ENCODE assay signal across 8 cellular contexts in the genomic region with DNA sequence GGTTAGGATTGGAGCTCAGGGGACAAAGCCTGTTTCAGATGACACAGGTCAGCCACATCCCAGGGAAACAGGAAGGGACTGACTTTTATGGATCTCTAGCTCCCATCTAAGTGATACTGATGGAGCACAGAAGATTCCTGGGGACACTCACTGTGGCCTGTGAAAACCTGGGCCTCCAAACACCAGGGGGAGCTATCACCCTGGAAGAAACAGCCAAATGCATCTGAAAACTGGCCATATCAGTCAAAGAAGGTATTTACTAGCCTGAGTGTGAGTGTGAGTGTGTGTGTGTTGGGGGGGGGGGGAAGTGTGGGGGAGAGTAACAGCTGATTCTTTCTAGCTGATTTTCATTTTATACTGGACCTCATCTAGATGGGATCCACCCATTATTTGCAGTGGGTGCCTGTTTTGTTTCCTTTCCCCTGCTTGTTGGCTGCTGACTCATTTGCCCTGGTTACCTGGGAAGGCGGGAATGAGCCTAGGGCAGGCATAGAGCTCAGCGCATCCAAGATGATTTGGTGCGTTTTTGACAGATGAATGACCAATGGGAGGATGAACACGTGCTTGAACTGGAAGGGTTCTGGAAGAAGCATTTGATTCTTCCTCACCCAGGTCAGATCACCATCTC.
DNase-seq lines count a peak whose midpoint lies in the region; ATAC-seq, FAIRE-seq and TF ChIP-seq lines count a peak whose summit lies in the region.

No MANE protein-coding gene starts in this region.

- no peak overlapping the region for H3K27ac ChIP-seq in GM23248
- no peak overlapping the region for H3K27ac ChIP-seq in GM12878 (ENCODE audit: control insufficient read depth, insufficient read depth)
- H3K27ac ChIP-seq in tibial nerve, result no peak overlapping the region
- no peak overlapping the region for H3K27ac ChIP-seq in ascending aorta

- no peaks in the 10 kb centered on the region for H3K36me3 ChIP-seq in GM23248 (ENCODE audit: low read depth)
- H3K36me3 ChIP-seq in GM12878 (ENCODE audit: control insufficient read depth in 2 of 2, insufficient read depth in 2 of 2, low read length in 1 of 2), result no peaks in the 10 kb centered on the region
- no peaks in the 10 kb centered on the region for H3K36me3 ChIP-seq in tibial nerve
- H3K36me3 ChIP-seq in ascending aorta, result no peaks in the 10 kb centered on the region

- BruUV-seq in GM12878 (replicated peaks; lab: Mats Ljungman, UMichigan), result no TSS peak

- RAD21 ChIA-PET in GM12878 (lab: Charles Lee; ENCODE audit: unreplicated experiment), result interaction anchor here (0.6 to 2.5 kb wide), 8 partner anchors 141 to 629 kb away, joined by 3 to 11 read pairs (median 6); no protein-coding TSS in a partner anchor

- H3K27me3 ChIP-seq in GM23248 (replicated peaks; ENCODE audit: insufficient read depth) (no peaks in the 10 kb centered on the region), GM12878 (replicated peaks in 1 of 2; ENCODE audit: control insufficient read depth in 2 of 2, insufficient read depth in 2 of 2, low read length in 1 of 2) (peaks cover 3 to 16% of the 10 kb centered on the region in 2 experiments), tibial nerve (no peaks in the 10 kb centered on the region), ascending aorta (no peaks in the 10 kb centered on the region)

- SMC1A ChIA-PET in GM12878 (lab: Charles Lee; ENCODE audit: uncharacterized antibody, unreplicated experiment), result interaction anchor here (0.6 to 5.8 kb wide), 10 partner anchors 10 to 629 kb away, joined by 3 to 40 read pairs (median 3); no protein-coding TSS in a partner anchor

- H3K4me1 ChIP-seq in GM23248 (ENCODE audit: insufficient read depth), result peaks cover 24% of the 10 kb centered on the region
- no peaks in the 10 kb centered on the region for H3K4me1 ChIP-seq in GM12878 (ENCODE audit: control insufficient read depth, insufficient read depth, low read length)
- peaks cover 0 to 10% (median 0%) of the 10 kb centered on the region in 4 donors for H3K4me1 ChIP-seq in tibial nerve
- H3K4me1 ChIP-seq in ascending aorta, result no peaks in the 10 kb centered on the region

- H3K4me3 ChIP-seq in GM23248, result no peak overlapping the region
- H3K4me3 ChIP-seq in GM12878, result no peak overlapping the region
- H3K4me3 ChIP-seq in tibial nerve, result no peak overlapping the region
- H3K4me3 ChIP-seq in ascending aorta, result no peak overlapping the region

- no peak for TF ChIP-seq EP300 in GM12878 (IDR thresholded peaks at IDR 0.05; ENCODE audit: borderline replicate concordance in 1 of 2, control insufficient read depth in 1 of 2, low read depth in 2 of 2, low read length in 2 of 2)
- no peak for TF ChIP-seq EP300 in tibial nerve (IDR thresholded peaks at IDR 0.05)

- DNase-seq in D721Med (ENCODE audit: insufficient read length, low spot score), result no peak
- peak; percentile 47 for DNase-seq in GM23248
- peak; percentile 40 to 90 for DNase-seq in NCI-H526 (lab: John Stamatoyannopoulos, UW)
- no peak for DNase-seq in GM12878 (ENCODE audit: low read depth, low spot score)
- peak; percentile 83 for DNase-seq in left kidney (ENCODE audit: low read depth, low spot score)
- DNase-seq in tibial nerve (ENCODE audit: low spot score in 2 of 2), result peak in 1 of 2 donors; percentile 78
- no peak for DNase-seq in ascending aorta (ENCODE audit: low spot score in 2 of 2)

- FAIRE-seq in D721Med (lab: Jason Lieb, UNC) (no peak), GM12878 (lab: Jason Lieb, UNC) (peak; percentile 27)

- TF ChIP-seq RAD21 in GM12878 (IDR thresholded peaks at IDR 0.05; ENCODE audit: insufficient read depth, low read depth, low read length), result peak; percentile 86

- no peak overlapping the region for H2AFZ ChIP-seq in GM23248
- no peak overlapping the region for H2AFZ ChIP-seq in GM12878 (ENCODE audit: control insufficient read depth, low read depth, low read length)

- in situ Hi-C loops in GM23248 (cut with MboI), result loop anchor here (10.0 kb wide), 1 partner anchor 268 kb away; no protein-coding TSS in a partner anchor
- in situ Hi-C loops in GM12878 (cut with MboI), result loop anchor here (5.0 to 10.0 kb wide), 2 partner anchors 276 to 358 kb away; no protein-coding TSS in a partner anchor

- intact Hi-C loops in GM12878 (cut with micrococcal nuclease; ENCODE audit: unreplicated experiment) (loop anchor here (1.0 to 5.0 kb wide), 6 partner anchors 110 to 631 kb away; no protein-coding TSS in a partner anchor), ascending aorta (cut with DNase I) (no loop called here)

- CTCF ChIA-PET in GM12878 (lab: Yijun Ruan, JAX), result interaction anchor here (0.6 to 5.7 kb wide), 21 partner anchors 9 to 1486 kb away, joined by 3 to 68 read pairs (median 4); no protein-coding TSS in a partner anchor

- H3F3A ChIP-seq in GM23248 (ENCODE audit: insufficient read depth), result 0 out of 2 replicates have a peak, but pooled peaks cover 4% of the 10 kb centered on the region

- TF ChIP-seq CTCF in D721Med (IDR thresholded peaks at IDR 0.05; ENCODE audit: insufficient read depth, missing control alignments), result peak; percentile 51
- peak; percentile 76 to 80 (median 79) for TF ChIP-seq CTCF in GM12878 (IDR thresholded peaks at IDR 0.05 in 2 of 3, conservative IDR thresholded peaks at IDR 0.05 in 1 of 3; ENCODE audit: control insufficient read depth in 2 of 3, extremely low read depth in 1 of 3, insufficient read depth in 1 of 3, low read depth in 3 of 3, low read length in 3 of 3)
- TF ChIP-seq CTCF in tibial nerve (IDR thresholded peaks at IDR 0.05), result peak; percentile 35 to 59 (median 54)
- TF ChIP-seq CTCF in ascending aorta (IDR thresholded peaks at IDR 0.05), result peak in 1 of 3 experiments; percentile 30

- no peaks in the 10 kb centered on the region for H4K20me1 ChIP-seq in GM23248 (ENCODE audit: insufficient read depth)
- no peaks in the 10 kb centered on the region for H4K20me1 ChIP-seq in GM12878 (ENCODE audit: control insufficient read depth, insufficient read depth)

- H3K4me2 ChIP-seq in GM23248 (ENCODE audit: unreplicated experiment) (no peak overlapping the region), GM12878 (ENCODE audit: control insufficient read depth, insufficient read depth) (no peak overlapping the region)

- TF ChIP-seq POLR2A in GM12878 (IDR thresholded peaks at IDR 0.05; ENCODE audit: low read depth, low read length) (no peak), tibial nerve (IDR thresholded peaks at IDR 0.05) (no peak)

- ATAC-seq in GM12878 (peak; percentile 90), GM21825 (IDR thresholded peaks at IDR 0.05; ENCODE audit: unreplicated experiment) (no peak)

- no peaks in the 10 kb centered on the region for H3K79me2 ChIP-seq in GM23248 (ENCODE audit: insufficient read depth)
- H3K79me2 ChIP-seq in GM12878 (ENCODE audit: control insufficient read depth, insufficient read depth, low read length), result no peaks in the 10 kb centered on the region

- H3K9me3 ChIP-seq in GM23248 (ENCODE audit: low read depth) (no peaks in the 10 kb centered on the region), GM12878 (replicated peaks; ENCODE audit: control insufficient read depth, insufficient read depth, low read length) (no peaks in the 10 kb centered on the region), tibial nerve (no peaks in the 10 kb centered on the region), ascending aorta (no peaks in the 10 kb centered on the region)

- H3K9ac ChIP-seq in GM23248, result no peak overlapping the region
- no peak overlapping the region for H3K9ac ChIP-seq in GM12878 (ENCODE audit: control insufficient read depth, insufficient read depth, low read length)

- no peaks in the 10 kb centered on the region for H3K9me2 ChIP-seq in GM23248 (ENCODE audit: insufficient read depth)

- 69 to 73% methylated on average over 4 of the region's 4 CpGs for WGBS in GM23248 (ENCODE audit: low coverage in 1 of 2, low lambda C conversion rate in 2 of 2, missing lambda C conversion rate in 2 of 2), 2 experiments
- WGBS in GM12878 (ENCODE audit: insufficient coverage, insufficient replicate concordance, low lambda C conversion rate, missing lambda C conversion rate), result 16% methylated on average over 4 of the region's 4 CpGs
- WGBS in tibial nerve, 2 donors, result 66 to 72% methylated on average over 4 of the region's 4 CpGs

- POLR2A ChIA-PET in GM12878 (lab: Charles Lee), result interaction anchor here (0.6 to 0.8 kb wide), 2 partner anchors 274 to 1174 kb away, joined by 3 to 4 read pairs; no protein-coding TSS in a partner anchor

TF ChIP-seq in GM12878, 131 proteins besides CTCF, POLR2A, EP300 and RAD21:
- TF ChIP-seq YY1 (IDR thresholded peaks at IDR 0.05; ENCODE audit: low read depth, low read length), result peak; percentile 50; the same call in 1 of the 2 replicates
- peak; percentile 93 for TF ChIP-seq SMC3 (IDR thresholded peaks at IDR 0.05; ENCODE audit: borderline replicate concordance, low read length)
- TF ChIP-seq HDAC6 (IDR thresholded peaks at IDR 0.05; ENCODE audit: unreplicated experiment), result no peak

Comparison
In these comparisons a context has a peak if more than half of its experiments do, and no peak if none do; other contexts are left out.
1. DNase-seq: peak in GM23248 (single experiment), NCI-H526 (2 of 2) and left kidney (single experiment); none in D721Med (single experiment), GM12878 (single experiment) and ascending aorta (0 of 2).